1 cellular context compared by ENCODE assay signal in the genomic region with DNA sequence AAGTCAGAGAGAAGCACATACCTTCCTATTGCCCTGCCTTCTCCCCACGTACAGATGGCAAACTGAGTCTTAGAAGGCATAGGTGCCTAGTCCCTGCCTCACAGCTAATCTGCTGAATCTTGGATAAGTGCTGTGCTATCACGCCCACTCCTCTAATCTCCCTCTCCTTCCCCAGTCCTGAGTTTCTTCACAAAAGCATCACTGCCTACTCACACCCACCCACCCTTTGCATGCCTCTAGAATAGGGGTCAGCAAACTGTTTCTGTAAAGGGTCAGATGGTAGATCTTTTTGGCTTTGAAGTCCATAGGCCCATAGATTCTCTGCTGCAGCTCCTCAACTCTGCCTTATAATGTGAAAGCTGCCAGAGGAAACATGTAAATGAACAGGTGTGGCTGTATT.
TF ChIP-seq lines count a peak whose summit lies in the region.

No MANE protein-coding gene starts in this region.

TF ChIP-seq in GM12878, 131 proteins besides CTCF, POLR2A, EP300 and RAD21:
- TF ChIP-seq ZZZ3 (IDR thresholded peaks at IDR 0.05; ENCODE audit: control insufficient read depth, insufficient read length, low read depth) (no peak), FOXK2 (IDR thresholded peaks at IDR 0.05) (no peak), RELA (IDR thresholded peaks at IDR 0.05; ENCODE audit: borderline replicate concordance, partially characterized antibody) (no peak), BMI1 (IDR thresholded peaks at IDR 0.05; ENCODE audit: borderline replicate concordance) (no peak), PAX8 (IDR thresholded peaks at IDR 0.05) (no peak), GATAD2B (conservative IDR thresholded peaks at IDR 0.05; ENCODE audit: low read depth) (no peak), NFXL1 (IDR thresholded peaks at IDR 0.05; ENCODE audit: borderline replicate concordance) (no peak), ASH2L (IDR thresholded peaks at IDR 0.05; ENCODE audit: borderline replicate concordance, low read depth) (no peak), NKRF (conservative IDR thresholded peaks at IDR 0.05) (no peak), RBBP5 (conservative IDR thresholded peaks at IDR 0.05) (no peak), HSF1 (IDR thresholded peaks at IDR 0.05; ENCODE audit: low read depth, low read length) (no peak), CBFB (IDR thresholded peaks at IDR 0.05; ENCODE audit: low read depth) (no peak)
